Comparison of ENCODE assay signal across 8 cellular contexts in genomic region chr1:200670215-200671118, GRCh38. TPM values are rescaled to one million over a fixed set of nuclear protein-coding genes. Genes with fewer than 3 reads are reported as not detected.
DNase-seq lines count a peak whose midpoint lies in the region; ATAC-seq, FAIRE-seq and TF ChIP-seq lines count a peak whose summit lies in the region.

No MANE protein-coding gene starts in this region.

- H4K20me1 ChIP-seq in OCI-LY7 (ENCODE audit: insufficient read depth, low read length) (no peaks in the 10 kb centered on the region), mammary epithelial cell (ENCODE audit: insufficient read depth, low read length) (no peaks in the 10 kb centered on the region)

- dilution Hi-C loops in mammary epithelial cell (cut with HindIII; ENCODE audit: low sequenced_read_pairs): no loop called here

- H3K9ac ChIP-seq in mammary epithelial cell (ENCODE audit: insufficient read depth, low read length): peak overlapping the region; percentile 69
- H3K9ac ChIP-seq in kidney (ENCODE audit: low read length in 2 of 2): peak overlapping the region; percentile 9 to 82

- 0 out of 2 replicates have a peak, but pooled peaks cover 5% of the 10 kb centered on the region for H3K36me3 ChIP-seq in OCI-LY7 (ENCODE audit: insufficient read depth, low read length)
- peaks cover 2% of the 10 kb centered on the region for H3K36me3 ChIP-seq in mammary epithelial cell (ENCODE audit: insufficient read depth, low read length)
- H3K36me3 ChIP-seq in kidney (ENCODE audit: control insufficient read depth in 1 of 2, insufficient read depth in 2 of 2, low read length in 2 of 2): peaks cover 0 to 8% of the 10 kb centered on the region in 2 donors
- peaks cover 0 to 20% (median 5%) of the 10 kb centered on the region in 6 donors for H3K36me3 ChIP-seq in spleen

- TF ChIP-seq CTCF in OCI-LY7 (conservative IDR thresholded peaks at IDR 0.05; ENCODE audit: low read length) (no peak), mammary epithelial cell (conservative IDR thresholded peaks at IDR 0.05 in 1 of 2, IDR thresholded peaks at IDR 0.05 in 1 of 2; ENCODE audit: extremely low read depth in 1 of 2, insufficient read depth in 1 of 2, low read depth in 1 of 2, low read length in 2 of 2) (no peak), kidney (IDR thresholded peaks at IDR 0.05; ENCODE audit: borderline replicate concordance, extremely low read depth, insufficient read depth) (no peak), spleen (IDR thresholded peaks at IDR 0.05 in 8 of 11, conservative IDR thresholded peaks at IDR 0.05 in 3 of 11) (no peak)

- H3K4me2 ChIP-seq in OCI-LY7 (ENCODE audit: low read length) (peak overlapping the region; percentile 87), mammary epithelial cell (ENCODE audit: insufficient read depth, low read depth, low read length) (peak overlapping the region; percentile 85)

- BruUV-seq in OCI-LY7 (replicated peaks; lab: Mats Ljungman, UMichigan) (TSS peak; percentile 83), mammary epithelial cell (replicated peaks; lab: Mats Ljungman, UMichigan) (TSS peak; percentile 26)

- H3K4me3 ChIP-seq in OCI-LY7 (ENCODE audit: low read depth, low read length, poor library complexity, severe bottlenecking): peak overlapping the region; percentile 78
- peak overlapping the region; percentile 37 to 55 (median 46) for H3K4me3 ChIP-seq in mammary epithelial cell (replicated peaks in 1 of 3; ENCODE audit: insufficient read depth in 1 of 3, low read depth in 2 of 3, low read length in 3 of 3)
- H3K4me3 ChIP-seq in kidney (ENCODE audit: low read length in 2 of 2): peak overlapping the region; percentile 68 to 78
- peak overlapping the region; percentile 64 to 91 (median 68) for H3K4me3 ChIP-seq in spleen

- FAIRE-seq in kidney (lab: Jason Lieb, UNC): no peak

- DNase-seq in D341Med (ENCODE audit: low spot score) (peak; percentile 63), HT-29 (ENCODE audit: low spot score) (peak; percentile 17), OCI-LY7 (ENCODE audit: low spot score) (peak; percentile 58), mammary epithelial cell (no peak), kidney (no peak), spleen (no peak), NCI-H187 treated with DMSO at 0.1 percent for 48 hours (lab: John Stamatoyannopoulos, UW) (no peak)

- no peaks in the 10 kb centered on the region for H3K9me2 ChIP-seq in OCI-LY7 (ENCODE audit: insufficient read depth, low read length)

- in situ Hi-C loops in mammary epithelial cell (cut with MboI; ENCODE audit: low sequenced_read_pairs in 2 of 2): no loop called here

- CTCF ChIA-PET in OCI-LY7 (lab: Charles Lee; ENCODE audit: unreplicated experiment) (interaction anchor here (0.6 kb wide), 1 partner anchor 354 kb away, joined by 3 read pairs; no protein-coding TSS in a partner anchor), mammary epithelial cell (lab: Charles Lee; ENCODE audit: low non-redundant PET) (interaction anchor here (0.9 kb wide), 1 partner anchor 48 kb away, joined by 3 read pairs; no protein-coding TSS in a partner anchor)

- POLR2A ChIA-PET in OCI-LY7 (lab: Charles Lee): interaction anchor here (0.5 to 4.1 kb wide), 22 partner anchors 9 to 1226 kb away, joined by 3 to 27 read pairs (median 4); partner anchors contain the start of genes CAMSAP2, CSRP1 and KIF14

- H3K4me1 ChIP-seq in OCI-LY7 (ENCODE audit: insufficient read depth, low read length, poor library complexity, severe bottlenecking) (peaks cover 16% of the 10 kb centered on the region), mammary epithelial cell (ENCODE audit: insufficient read depth, low read length) (peaks cover 46% of the 10 kb centered on the region), kidney (ENCODE audit: control insufficient read depth in 1 of 2, insufficient read depth in 1 of 2, low read depth in 1 of 2, low read length in 2 of 2) (peaks cover 8 to 17% of the 10 kb centered on the region in 2 donors), spleen (peaks cover 5 to 53% (median 35%) of the 10 kb centered on the region in 6 donors)

- H3K27me3 ChIP-seq in mammary epithelial cell (ENCODE audit: insufficient read depth, low read length) (no peaks in the 10 kb centered on the region), spleen (replicated peaks in 1 of 7) (no peaks in the 10 kb centered on the region)

- H3K79me2 ChIP-seq in OCI-LY7 (ENCODE audit: insufficient read depth, low read depth, low read length) (peaks cover 23% of the 10 kb centered on the region; the same call in 1 of the 2 replicates), mammary epithelial cell (ENCODE audit: insufficient read depth, low read length) (peaks cover 25% of the 10 kb centered on the region)

- H3K9me3 ChIP-seq in OCI-LY7 (ENCODE audit: low read length): no peaks in the 10 kb centered on the region
- H3K9me3 ChIP-seq in mammary epithelial cell (replicated peaks; ENCODE audit: insufficient read depth, low read length): no peaks in the 10 kb centered on the region
- no peaks in the 10 kb centered on the region for H3K9me3 ChIP-seq in kidney (ENCODE audit: control insufficient read depth in 1 of 2, low read length in 2 of 2)
- no peaks in the 10 kb centered on the region for H3K9me3 ChIP-seq in spleen

- no peak for TF ChIP-seq POLR2A in spleen (IDR thresholded peaks at IDR 0.05)

- ATAC-seq in GM19328 (IDR thresholded peaks at IDR 0.05; ENCODE audit: unreplicated experiment): peak; percentile 18

- peak overlapping the region; percentile 86 for H2AFZ ChIP-seq in OCI-LY7 (ENCODE audit: low read length)
- peak overlapping the region; percentile 65 for H2AFZ ChIP-seq in mammary epithelial cell (ENCODE audit: low read depth, low read length)

- intact Hi-C loops in OCI-LY7 (cut with micrococcal nuclease; ENCODE audit: unreplicated experiment) (loop anchor here (1.0 kb wide), 2 partner anchors 50 to 68 kb away; partner anchors contain the start of genes CAMSAP2 and KIF14), mammary epithelial cell (cut with micrococcal nuclease) (loop anchor here (1.0 to 2.0 kb wide), 3 partner anchors 14 to 132 kb away; no protein-coding TSS in a partner anchor), kidney (cut with DNase I) (no loop called here), spleen (cut with DNase I; ENCODE audit: low total_unique reads) (loop anchor here (10.0 kb wide), 1 partner anchor 46 kb away; the partner anchor contains the start of gene KIF14)

- WGBS in mammary epithelial cell (ENCODE audit: low coverage, missing lambda C conversion rate): 19% methylated on average over 16 of the region's 16 CpGs
- 16 to 17% (median 16%) methylated on average over 16 of the region's 16 CpGs for WGBS in spleen, 5 donors

- peak overlapping the region; percentile 70 for H3K27ac ChIP-seq in OCI-LY7 (ENCODE audit: low read depth, low read length, poor library complexity, severe bottlenecking)
- H3K27ac ChIP-seq in mammary epithelial cell (ENCODE audit: insufficient read depth, low read depth, low read length): peak overlapping the region; percentile 88
- peak overlapping the region; percentile 88 to 98 for H3K27ac ChIP-seq in kidney (ENCODE audit: low read depth in 2 of 2, low read length in 2 of 2)
- peak overlapping the region; percentile 95 to 99 (median 99) for H3K27ac ChIP-seq in spleen

RNA-seq across cellular contexts. Expression of gene DDX59, which starts 0.8 kb away (rescaled TPM):
- 7.1 and 8.3 TPM in 2 replicates for total RNA-seq in HT-29 (2014; rRNA removed; shearing (Covaris generic))
- total RNA-seq in OCI-LY7 (2014; rRNA removed; shearing (Covaris generic)): 22.4 and 28.7 TPM in 2 replicates
- total RNA-seq in OCI-LY7 (2022) (24.6 and 25.4 TPM in 2 replicates), mammary epithelial cell (10 to 100 TPM in 1 of 2 donors, 1 to 10 TPM in 1; 8.7 to 20.0 TPM), kidney (20.8 TPM), spleen (10 to 100 TPM; 29.6 to 37.5 (median 30.1) TPM)
- polyA plus RNA-seq in mammary epithelial cell (9.2 TPM), kidney (ENCODE audit: insufficient read depth, low read depth, low replicate concordance) (18.2 TPM), spleen (10 to 100 TPM; 21.4 to 40.2 (median 34.2) TPM)
- 11.5 TPM for polyA minus RNA-seq in mammary epithelial cell

RNA-seq across cellular contexts. Expression of gene KIF14, which starts 49.9 kb away (rescaled TPM):
- total RNA-seq in HT-29 (2014; rRNA removed; shearing (Covaris generic)): 5.6 and 6.2 TPM in 2 replicates
- 15.0 and 17.8 TPM in 2 replicates for total RNA-seq in OCI-LY7 (2014; rRNA removed; shearing (Covaris generic))
- total RNA-seq in OCI-LY7 (2022) (20.1 and 23.2 TPM in 2 replicates), mammary epithelial cell (10 to 100 TPM in 1 of 2 donors, under 1 TPM in 1; 0.67 to 11.7 TPM), kidney (0.19 TPM), spleen (1 to 10 TPM in 4 of 7 donors, under 1 TPM in 3; 0.58 to 3.3 (median 1.6) TPM)
- polyA plus RNA-seq in mammary epithelial cell (5.3 TPM), kidney (ENCODE audit: insufficient read depth, low read depth, low replicate concordance) (not detected), spleen (under 1 TPM; 0.09 to 0.67 (median 0.29) TPM)
- polyA minus RNA-seq in mammary epithelial cell: 7.4 TPM

Comparison
In these comparisons a context has a peak if more than half of its experiments do, and no peak if none do; other contexts are left out.
1. DNase-seq: peak in D341Med (single experiment), HT-29 (single experiment) and OCI-LY7 (single experiment); none in mammary epithelial cell (single experiment), kidney (single experiment), spleen (single experiment) and NCI-H187 treated with DMSO at 0.1 percent for 48 hours (single experiment).
2. Peak in every context shown above with its lines, with median percentiles within 50 percentile points of each other: H3K27ac ChIP-seq and H3K4me3 ChIP-seq.